9 cellular contexts compared by ENCODE assay signal in genomic region chr3:170055209-170055608, GRCh38. TPM values are rescaled to one million over a fixed set of nuclear protein-coding genes. Genes with fewer than 3 reads are reported as not detected.
DNase-seq lines count a peak whose midpoint lies in the region; ATAC-seq, FAIRE-seq and TF ChIP-seq lines count a peak whose summit lies in the region.
"Had no signal": no experiment of that assay in that cellular context is flagged by ENCODE, and none has a peak within 500 bp of the region (broad histone marks: within the 10 kb centered on the region; RNA-seq: fewer than 3 reads in every experiment).

No MANE protein-coding gene starts in this region.

- H3K27ac ChIP-seq in astrocyte (ENCODE audit: low read depth, low read length) (no peak overlapping the region), gastrocnemius medialis (no peak overlapping the region)
- no peak overlapping the region for H3K27ac ChIP-seq in CD8-positive, alpha-beta memory T cell (ENCODE audit: low read depth, low read length)

- peaks cover 4% of the 10 kb centered on the region for H3K4me1 Mint-ChIP-seq in astrocyte (ENCODE audit: low read depth, unreplicated experiment)
- H3K4me1 Mint-ChIP-seq in CD8-positive, alpha-beta memory T cell: peaks cover 11 to 19% (median 15%) of the 10 kb centered on the region in 3 donors
- H3K4me1 Mint-ChIP-seq in CD14-positive monocyte: peaks cover 12% of the 10 kb centered on the region

- CTCF ChIA-PET in CD8-positive, alpha-beta memory T cell (lab: Charles Lee): no interaction called here

- no peak for FAIRE-seq in astrocyte (lab: Jason Lieb, UNC)
- FAIRE-seq: TTC549 had no signal

- no peak overlapping the region for H2AFZ ChIP-seq in astrocyte (ENCODE audit: low read depth, low read length)

- intact Hi-C loops in CD14-positive monocyte (cut with micrococcal nuclease): loop anchor here in 1 of 2 donors (10.0 kb wide), 1 partner anchor 190 kb away; the partner anchor contains the start of gene LRRC31
- intact Hi-C loops in gastrocnemius medialis (cut with DNase I; ENCODE audit: low total_unique reads): no loop called here

- POLR2A ChIA-PET in CD8-positive, alpha-beta memory T cell (lab: Charles Lee): interaction anchor here (0.6 to 0.7 kb wide), 2 partner anchors 9 to 194 kb away, joined by 3 read pairs; no protein-coding TSS in a partner anchor

- H3K79me2 ChIP-seq in astrocyte (ENCODE audit: insufficient read depth, low read length): no peaks in the 10 kb centered on the region

- ATAC-seq in GM19467 (IDR thresholded peaks at IDR 0.05; ENCODE audit: unreplicated experiment) (peak; percentile 54), HG03342 (IDR thresholded peaks at IDR 0.05; ENCODE audit: unreplicated experiment) (peak; percentile 72), gastrocnemius medialis (no peak), omental fat pad (ENCODE audit: low FRiP score) (no peak)

- DNase-seq in GM03348 (ENCODE audit: low spot score): peak; percentile 15
- DNase-seq in astrocyte (ENCODE audit: low read depth): peak; percentile 46
- no peak for DNase-seq in CD8-positive, alpha-beta memory T cell
- no peak for DNase-seq in CD14-positive monocyte (ENCODE audit: low spot score)
- no peak for DNase-seq in gastrocnemius medialis
- DNase-seq in omental fat pad (ENCODE audit: low spot score): no peak

- H3K27ac Mint-ChIP-seq in astrocyte (ENCODE audit: unreplicated experiment) (no peak overlapping the region), CD14-positive monocyte (no peak overlapping the region)
- H3K27ac Mint-ChIP-seq in CD8-positive, alpha-beta memory T cell: no peak overlapping the region

- H3K9ac ChIP-seq in astrocyte (ENCODE audit: low read length): no peak overlapping the region

- H3K4me1 ChIP-seq in astrocyte (ENCODE audit: insufficient read depth, low read length) (no peaks in the 10 kb centered on the region), gastrocnemius medialis (no peaks in the 10 kb centered on the region)
- peaks cover 12% of the 10 kb centered on the region for H3K4me1 ChIP-seq in CD8-positive, alpha-beta memory T cell (ENCODE audit: insufficient read depth, low read length)

- H3K4me3 ChIP-seq in astrocyte (ENCODE audit: insufficient read depth, low read depth, low read length) (no peak overlapping the region), gastrocnemius medialis (no peak overlapping the region)
- H3K4me3 ChIP-seq in CD8-positive, alpha-beta memory T cell (ENCODE audit: low read length): no peak overlapping the region

- in situ Hi-C loops in gastrocnemius medialis (cut with MboI; ENCODE audit: low sequenced_read_pairs in 4 of 4): no loop called here

- no peaks in the 10 kb centered on the region for H3K36me3 ChIP-seq in astrocyte (ENCODE audit: insufficient read depth, low read length)
- no peaks in the 10 kb centered on the region for H3K36me3 ChIP-seq in CD8-positive, alpha-beta memory T cell (ENCODE audit: insufficient read depth, low read length)
- no peaks in the 10 kb centered on the region for H3K36me3 ChIP-seq in gastrocnemius medialis

- H3K9me3 ChIP-seq in astrocyte (ENCODE audit: insufficient read depth, low read depth, low read length): no peaks in the 10 kb centered on the region
- no peaks in the 10 kb centered on the region for H3K9me3 ChIP-seq in CD8-positive, alpha-beta memory T cell (ENCODE audit: low read length)
- H3K9me3 ChIP-seq in gastrocnemius medialis: no peaks in the 10 kb centered on the region

- TF ChIP-seq POLR2A in gastrocnemius medialis (IDR thresholded peaks at IDR 0.05): no peak

- no peaks in the 10 kb centered on the region for H3K27me3 ChIP-seq in astrocyte (ENCODE audit: insufficient read depth, low read length)
- no peaks in the 10 kb centered on the region for H3K27me3 ChIP-seq in CD8-positive, alpha-beta memory T cell (ENCODE audit: insufficient read depth, low read length, poor library complexity, severe bottlenecking)
- no peaks in the 10 kb centered on the region for H3K27me3 ChIP-seq in gastrocnemius medialis

- no peak overlapping the region for H3K4me2 ChIP-seq in astrocyte (ENCODE audit: low read length)

- H4K20me1 ChIP-seq in astrocyte (ENCODE audit: insufficient read depth, low read length): no peaks in the 10 kb centered on the region

- H3K4me3 Mint-ChIP-seq in astrocyte (ENCODE audit: unreplicated experiment): no peak overlapping the region
- no peak overlapping the region for H3K4me3 Mint-ChIP-seq in CD8-positive, alpha-beta memory T cell
- no peak overlapping the region for H3K4me3 Mint-ChIP-seq in CD14-positive monocyte

- H3K9me3 Mint-ChIP-seq in astrocyte (ENCODE audit: unreplicated experiment): no peaks in the 10 kb centered on the region
- H3K9me3 Mint-ChIP-seq in CD8-positive, alpha-beta memory T cell: no peaks in the 10 kb centered on the region
- peaks cover 0 to 2% (median 0%) of the 10 kb centered on the region in 7 donors for H3K9me3 Mint-ChIP-seq in CD14-positive monocyte

- H3K36me3 Mint-ChIP-seq in astrocyte (ENCODE audit: low read depth, unreplicated experiment) (no peaks in the 10 kb centered on the region), CD14-positive monocyte (peaks cover 13 to 22% of the 10 kb centered on the region in 2 donors)
- peaks cover 0 to 8% (median 1%) of the 10 kb centered on the region in 3 donors for H3K36me3 Mint-ChIP-seq in CD8-positive, alpha-beta memory T cell

- no peak for TF ChIP-seq CTCF in astrocyte (IDR thresholded peaks at IDR 0.05; ENCODE audit: insufficient read depth, low read depth, low read length)
- TF ChIP-seq CTCF in CD14-positive monocyte (IDR thresholded peaks at IDR 0.05): no peak
- TF ChIP-seq CTCF in gastrocnemius medialis (IDR thresholded peaks at IDR 0.05 in 4 of 5, conservative IDR thresholded peaks at IDR 0.05 in 1 of 5): no peak
- no peak for TF ChIP-seq CTCF in omental fat pad (IDR thresholded peaks at IDR 0.05)

- H3K27me3 Mint-ChIP-seq in astrocyte (ENCODE audit: low read depth, unreplicated experiment) (no peaks in the 10 kb centered on the region), CD14-positive monocyte (ENCODE audit: low read depth in 3 of 3) (no peaks in the 10 kb centered on the region)
- H3K27me3 Mint-ChIP-seq in CD8-positive, alpha-beta memory T cell: no peaks in the 10 kb centered on the region

RNA-seq across cellular contexts. Expression of gene GPR160, which starts 17.4 kb away (rescaled TPM):
- total RNA-seq in astrocyte (0.79 and 1.4 TPM in 2 replicates), gastrocnemius medialis (1 to 10 TPM in 2 of 4 donors, under 1 TPM in 2; 0.62 to 2.1 (median 1.2) TPM), omental fat pad (10 to 100 TPM in 2 of 4 donors, 1 to 10 TPM in 2; 1.4 to 27.7 (median 9.4) TPM)
- 1 to 10 TPM; 2.9 TPM for total RNA-seq in CD8-positive, alpha-beta memory T cell
- polyA plus RNA-seq in CD8-positive, alpha-beta memory T cell: 6.2 TPM
- 10 to 100 TPM; 11.5 to 19.7 TPM for polyA plus RNA-seq in CD14-positive monocyte

Comparison
In these comparisons a context has a peak if more than half of its experiments do, and no peak if none do; other contexts are left out.
1. DNase-seq: peak in GM03348 (single experiment) and astrocyte (single experiment); none in CD8-positive, alpha-beta memory T cell (0 of 5), CD14-positive monocyte (single experiment), gastrocnemius medialis (0 of 2) and omental fat pad (single experiment).
2. ATAC-seq: peak in GM19467 (single experiment) and HG03342 (single experiment); none in gastrocnemius medialis (0 of 2) and omental fat pad (single experiment).